Comparison of ENCODE assay signal across 24 cellular contexts in the genomic region with DNA sequence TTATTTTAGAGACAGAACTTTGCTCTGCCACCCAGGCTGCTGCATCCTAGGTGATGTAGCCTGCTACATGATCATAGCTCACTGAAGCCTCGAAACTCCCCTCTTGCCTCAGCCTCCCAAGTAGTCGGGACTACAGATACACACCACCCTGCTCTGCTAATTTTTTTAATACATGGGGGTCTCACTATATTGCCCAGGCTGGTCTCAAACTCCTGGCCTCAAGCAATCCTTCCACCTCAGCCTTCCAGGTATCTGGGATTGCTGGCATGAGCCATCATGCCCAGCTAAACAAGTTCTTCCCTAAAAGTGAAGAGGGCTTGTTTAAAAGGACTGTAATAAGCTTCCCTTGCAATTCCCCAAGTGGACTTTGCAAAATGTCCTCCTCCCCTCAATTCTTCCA.
"Had no signal": no experiment of that assay in that cellular context is flagged by ENCODE, and none has a peak within 500 bp of the region (broad histone marks: within the 10 kb centered on the region; RNA-seq: fewer than 3 reads in every experiment).

No MANE protein-coding gene starts in this region.

- DNase-seq: activated CD4-positive, alpha-beta memory T cell treated with anti-CD3 and anti-CD28 coated beads, Interleukin-2, amount 10 ng/mL, durations not matched to agents 7 days and 5 days; activated CD4-positive, alpha-beta T cell treated with anti-CD3 and anti-CD28 coated beads for 1 hour; activated CD4-positive, alpha-beta T cell treated with anti-CD3 and anti-CD28 coated beads for 4 hours; activated CD4-positive, alpha-beta T cell treated with anti-CD3 and anti-CD28 coated beads, Interleukin-2, amount 10 ng/mL, durations not matched to agents 7 days and 5 days; activated CD4-positive, alpha-beta T cell treated with anti-CD3 and anti-CD28 coated beads, Interleukin-2, amount 50 U/mL, for 4 hours; activated gamma-delta T cell; activated naive CD4-positive, alpha-beta T cell; activated naive CD4-positive, alpha-beta T cell treated with anti-CD3 and anti-CD28 coated beads, Interleukin-2, amount 10 ng/mL, durations not matched to agents 7 days and 5 days; activated naive CD8-positive, alpha-beta T cell treated with anti-CD3 and anti-CD28 coated beads, Interleukin-2, amount 10 ng/mL, durations not matched to agents 7 days and 5 days; activated T-cell treated with anti-CD3 and anti-CD28 coated beads, Interleukin-2, amount 50 U/mL, for 1 hour; activated T-cell treated with anti-CD3 and anti-CD28 coated beads, Interleukin-2, amount 50 U/mL, for 48 hours; brain microvascular endothelial cell; cortex of kidney; dermis blood vessel endothelial cell; effector CD8-positive, alpha-beta T cell; foreskin fibroblast; glutamatergic neuron; heart left ventricle; T-helper 2 cell had no signal

- H3K27me3 Mint-ChIP-seq: activated CD4-positive, alpha-beta memory T cell treated with anti-CD3 and anti-CD28 coated beads, Interleukin-2, amount 10 ng/mL, durations not matched to agents 7 days and 5 days; activated CD4-positive, alpha-beta T cell treated with anti-CD3 and anti-CD28 coated beads, Interleukin-2, amount 10 ng/mL, durations not matched to agents 7 days and 5 days; activated naive CD4-positive, alpha-beta T cell treated with anti-CD3 and anti-CD28 coated beads, Interleukin-2, amount 10 ng/mL, durations not matched to agents 7 days and 5 days; central memory CD8-positive, alpha-beta T cell had no signal

- H3K27ac Mint-ChIP-seq: activated CD4-positive, alpha-beta memory T cell treated with anti-CD3 and anti-CD28 coated beads, Interleukin-2, amount 10 ng/mL, durations not matched to agents 7 days and 5 days; activated CD4-positive, alpha-beta T cell treated with anti-CD3 and anti-CD28 coated beads, Interleukin-2, amount 10 ng/mL, durations not matched to agents 7 days and 5 days; activated naive CD4-positive, alpha-beta T cell treated with anti-CD3 and anti-CD28 coated beads, Interleukin-2, amount 10 ng/mL, durations not matched to agents 7 days and 5 days; activated naive CD4-positive, alpha-beta T cell treated with anti-CD3 and anti-CD28 coated beads, Interleukin-2, amount 50 U/mL, for 72 hours; activated naive CD8-positive, alpha-beta T cell treated with anti-CD3 and anti-CD28 coated beads, Interleukin-2, amount 10 ng/mL, durations not matched to agents 7 days and 5 days; activated T-helper 1 cell treated with anti-CD3 and anti-CD28 coated beads, Interleukin-12 subunit alpha, Interleukin-12 subunit beta, Interleukin-2, Interleukin-4 antibody, amounts not matched to agents 30 ng/mL and 10 ng/mL and 1 ng/mL, durations not matched to agents 14 hours and 24 hours and 36 hours had no signal

- H3K9me3 Mint-ChIP-seq: activated CD4-positive, alpha-beta memory T cell treated with anti-CD3 and anti-CD28 coated beads, Interleukin-2, amount 10 ng/mL, durations not matched to agents 7 days and 5 days; activated CD4-positive, alpha-beta T cell treated with anti-CD3 and anti-CD28 coated beads, Interleukin-2, amount 10 ng/mL, durations not matched to agents 7 days and 5 days; activated naive CD4-positive, alpha-beta T cell treated with anti-CD3 and anti-CD28 coated beads, Interleukin-2, amount 10 ng/mL, durations not matched to agents 7 days and 5 days; activated naive CD4-positive, alpha-beta T cell treated with anti-CD3 and anti-CD28 coated beads, Interleukin-2, amount 50 U/mL, for 72 hours; activated naive CD8-positive, alpha-beta T cell treated with anti-CD3 and anti-CD28 coated beads, Interleukin-2, amount 10 ng/mL, durations not matched to agents 7 days and 5 days; activated T-helper 1 cell treated with anti-CD3 and anti-CD28 coated beads, Interleukin-12 subunit alpha, Interleukin-12 subunit beta, Interleukin-2, Interleukin-4 antibody, amounts not matched to agents 30 ng/mL and 10 ng/mL and 1 ng/mL, durations not matched to agents 14 hours and 24 hours and 36 hours; central memory CD8-positive, alpha-beta T cell had no signal

- H3K4me1 ChIP-seq: ascending aorta, heart left ventricle had no signal

- H3K27ac ChIP-seq: ascending aorta, brain microvascular endothelial cell, heart left ventricle had no signal

- H3K4me3 Mint-ChIP-seq: activated CD4-positive, alpha-beta memory T cell treated with anti-CD3 and anti-CD28 coated beads, Interleukin-2, amount 10 ng/mL, durations not matched to agents 7 days and 5 days; activated CD4-positive, alpha-beta T cell treated with anti-CD3 and anti-CD28 coated beads, Interleukin-2, amount 10 ng/mL, durations not matched to agents 7 days and 5 days; activated naive CD4-positive, alpha-beta T cell treated with anti-CD3 and anti-CD28 coated beads, Interleukin-2, amount 10 ng/mL, durations not matched to agents 7 days and 5 days; activated naive CD8-positive, alpha-beta T cell treated with anti-CD3 and anti-CD28 coated beads, Interleukin-2, amount 10 ng/mL, durations not matched to agents 7 days and 5 days; activated T-helper 1 cell treated with anti-CD3 and anti-CD28 coated beads, Interleukin-12 subunit alpha, Interleukin-12 subunit beta, Interleukin-2, Interleukin-4 antibody, amounts not matched to agents 30 ng/mL and 10 ng/mL and 1 ng/mL, durations not matched to agents 14 hours and 24 hours and 36 hours; central memory CD8-positive, alpha-beta T cell had no signal

- H3K4me1 Mint-ChIP-seq: activated CD4-positive, alpha-beta memory T cell treated with anti-CD3 and anti-CD28 coated beads, Interleukin-2, amount 10 ng/mL, durations not matched to agents 7 days and 5 days; activated CD4-positive, alpha-beta T cell treated with anti-CD3 and anti-CD28 coated beads, Interleukin-2, amount 10 ng/mL, durations not matched to agents 7 days and 5 days; activated naive CD4-positive, alpha-beta T cell treated with anti-CD3 and anti-CD28 coated beads, Interleukin-2, amount 10 ng/mL, durations not matched to agents 7 days and 5 days; activated naive CD8-positive, alpha-beta T cell treated with anti-CD3 and anti-CD28 coated beads, Interleukin-2, amount 10 ng/mL, durations not matched to agents 7 days and 5 days; central memory CD8-positive, alpha-beta T cell had no signal

- H3K27me3 ChIP-seq: ascending aorta, brain microvascular endothelial cell, heart left ventricle had no signal

- H3K4me3 ChIP-seq: ascending aorta, heart left ventricle had no signal

- H3K36me3 Mint-ChIP-seq: activated naive CD4-positive, alpha-beta T cell treated with anti-CD3 and anti-CD28 coated beads, Interleukin-2, amount 10 ng/mL, durations not matched to agents 7 days and 5 days; activated naive CD4-positive, alpha-beta T cell treated with anti-CD3 and anti-CD28 coated beads, Interleukin-2, amount 50 U/mL, for 72 hours; activated naive CD8-positive, alpha-beta T cell treated with anti-CD3 and anti-CD28 coated beads, Interleukin-2, amount 10 ng/mL, durations not matched to agents 7 days and 5 days had no signal

- ATAC-seq: activated naive CD4-positive, alpha-beta T cell treated with anti-CD3 and anti-CD28 coated beads, Interleukin-2, amount 50 U/mL, for 72 hours; esophagus mucosa; heart left ventricle had no signal

- H3K9me3 ChIP-seq: ascending aorta, heart left ventricle had no signal

- H3K36me3 ChIP-seq: ascending aorta, brain microvascular endothelial cell, heart left ventricle had no signal
